21 cellular contexts compared by ENCODE assay signal in genomic region chr11:47105541-47105940, GRCh38.
A peak's percentile ranks its signal among the peaks of the same experiment; 100 is the strongest.
DNase-seq lines count a peak whose midpoint lies in the region; ATAC-seq and TF ChIP-seq lines count a peak whose summit lies in the region.
"Had no signal": no experiment of that assay in that cellular context is flagged by ENCODE, and none has a peak within 500 bp of the region (broad histone marks: within the 10 kb centered on the region; RNA-seq: fewer than 3 reads in every experiment).

No MANE protein-coding gene starts in this region.

- no peak overlapping the region for H3K4me3 ChIP-seq in OCI-LY3 (ENCODE audit: low read length)
- no peak overlapping the region for H3K4me3 ChIP-seq in colonic mucosa
- H3K4me3 ChIP-seq: HAP-1, PC-9, SK-N-MC had no signal

- TF ChIP-seq CTCF in OCI-LY3 (IDR thresholded peaks at IDR 0.05; ENCODE audit: low read depth, low read length) (no peak), colonic mucosa (IDR thresholded peaks at IDR 0.05) (no peak)

- no peak overlapping the region for H2AFZ ChIP-seq in OCI-LY3 (ENCODE audit: low read depth, low read length)
- H2AFZ ChIP-seq: PC-9 had no signal

- H3K4me1 Mint-ChIP-seq in activated CD4-positive, alpha-beta memory T cell treated with anti-CD3 and anti-CD28 coated beads for 36 hours (ENCODE audit: low read depth) = no peaks in the 10 kb centered on the region

- H4K20me1 ChIP-seq in OCI-LY3 (ENCODE audit: insufficient read depth, low read length) = no peaks in the 10 kb centered on the region

- CTCF ChIA-PET in activated CD4-positive, alpha-beta memory T cell treated with anti-CD3 and anti-CD28 coated beads for 36 hours (lab: Charles Lee) = interaction anchor here (1.5 kb wide), 1 partner anchor 47 kb away, joined by 6 read pairs; no protein-coding TSS in a partner anchor

- DNase-seq in colonic mucosa = no peak
- peak; percentile 47 for DNase-seq in myocyte (ENCODE audit: low read depth)
- DNase-seq in nucleus accumbens (lab: John Stamatoyannopoulos, UW) = no peak
- no peak for DNase-seq in activated CD4-positive, alpha-beta memory T cell treated with anti-CD3 and anti-CD28 coated beads for 36 hours
- DNase-seq: CD4-positive, CD25-positive, alpha-beta regulatory T cell; DMS79; NCI-H1105; NCI-H146; NCI-H2029 treated with DMSO at 0.1 percent for 48 hours; NCI-H2171 treated with DMSO at 0.1 percent for 48 hours; NCI-H446; NCI-H526; PC-9; SHP77 treated with DMSO at 0.1 percent for 48 hours had no signal

- no peak overlapping the region for H3K27ac Mint-ChIP-seq in activated CD4-positive, alpha-beta memory T cell treated with anti-CD3 and anti-CD28 coated beads for 36 hours

- H3K9ac ChIP-seq in OCI-LY3 (ENCODE audit: low read length) (no peak overlapping the region), colonic mucosa (ENCODE audit: low read depth in 2 of 2, low read length in 2 of 2) (peak overlapping the region in 1 of 2 donors; percentile 0)
- H3K9ac ChIP-seq: KMS-11 had no signal

- no peak for ATAC-seq in GM21576 (IDR thresholded peaks at IDR 0.05; ENCODE audit: unreplicated experiment)
- no peak for ATAC-seq in GM21423 (IDR thresholded peaks at IDR 0.05; ENCODE audit: unreplicated experiment)

- no peaks in the 10 kb centered on the region for H3K9me3 Mint-ChIP-seq in activated CD4-positive, alpha-beta memory T cell treated with anti-CD3 and anti-CD28 coated beads for 36 hours
- H3K9me3 Mint-ChIP-seq: CD4-positive, CD25-positive, alpha-beta regulatory T cell had no signal

- no peaks in the 10 kb centered on the region for H3K27me3 Mint-ChIP-seq in activated CD4-positive, alpha-beta memory T cell treated with anti-CD3 and anti-CD28 coated beads for 36 hours
- H3K27me3 Mint-ChIP-seq: CD4-positive, CD25-positive, alpha-beta regulatory T cell had no signal

- H3K4me3 Mint-ChIP-seq in activated CD4-positive, alpha-beta memory T cell treated with anti-CD3 and anti-CD28 coated beads for 36 hours = no peak overlapping the region
- H3K4me3 Mint-ChIP-seq: CD4-positive, CD25-positive, alpha-beta regulatory T cell had no signal

- no peak overlapping the region for H3K27ac ChIP-seq in OCI-LY3 (ENCODE audit: low read length)
- peak overlapping the region; percentile 46 for H3K27ac ChIP-seq in colonic mucosa
- H3K27ac ChIP-seq: KMS-11, PC-9, RWPE1, SK-N-MC had no signal

- intact Hi-C loops in colonic mucosa (cut with DNase I) = no loop called here
- intact Hi-C loops in activated CD4-positive, alpha-beta memory T cell treated with anti-CD3 and anti-CD28 coated beads for 36 hours (cut with micrococcal nuclease) = no loop called here

- H3K27me3 ChIP-seq in OCI-LY3 (ENCODE audit: low read depth, low read length) = peaks cover 28% of the 10 kb centered on the region
- H3K27me3 ChIP-seq in colonic mucosa = no peaks in the 10 kb centered on the region

- POLR2A ChIA-PET in activated CD4-positive, alpha-beta memory T cell treated with anti-CD3 and anti-CD28 coated beads for 36 hours (lab: Charles Lee) = no interaction called here

- H3K4me2 ChIP-seq in OCI-LY3 (ENCODE audit: low read length) = peak overlapping the region; percentile 15; the same call in 1 of the 2 replicates
- H3K4me2 ChIP-seq: KMS-11, PC-9 had no signal

- H3K36me3 ChIP-seq in OCI-LY3 (replicated peaks; ENCODE audit: low read depth, low read length) (no peaks in the 10 kb centered on the region), colonic mucosa (no peaks in the 10 kb centered on the region)
- H3K36me3 ChIP-seq: HAP-1 had no signal

- H3K36me3 Mint-ChIP-seq in activated CD4-positive, alpha-beta memory T cell treated with anti-CD3 and anti-CD28 coated beads for 36 hours = no peaks in the 10 kb centered on the region

- H3K4me1 ChIP-seq in OCI-LY3 (ENCODE audit: low read length) = peaks cover 40% of the 10 kb centered on the region
- H3K4me1 ChIP-seq in colonic mucosa = no peaks in the 10 kb centered on the region

- H3K9me3 ChIP-seq in OCI-LY3 (ENCODE audit: insufficient read depth, low read length) (no peaks in the 10 kb centered on the region), colonic mucosa (no peaks in the 10 kb centered on the region)
- H3K9me3 ChIP-seq: HAP-1 had no signal

- no peaks in the 10 kb centered on the region for H3K79me2 ChIP-seq in OCI-LY3 (ENCODE audit: low read length)
